Comparison of ENCODE assay signal across 8 cellular contexts in genomic region chr12:56636118-56636674, GRCh38. TPM values are rescaled to one million over a fixed set of nuclear protein-coding genes. Genes with fewer than 3 reads are reported as not detected.
DNase-seq lines count a peak whose midpoint lies in the region; ATAC-seq and TF ChIP-seq lines count a peak whose summit lies in the region.

No MANE protein-coding gene starts in this region.

- 2% methylated on average over 11 of the region's 11 CpGs for WGBS in hepatocyte (ENCODE audit: low lambda C conversion rate, missing lambda C conversion rate)

- peaks cover 33 to 38% of the 10 kb centered on the region in 2 donors for H3K36me3 ChIP-seq in ascending aorta
- no peaks in the 10 kb centered on the region for H3K36me3 ChIP-seq in hepatocyte (replicated peaks; ENCODE audit: insufficient read depth, low read depth)

- H3K9me2 ChIP-seq in hepatocyte (replicated peaks; ENCODE audit: insufficient read depth) = no peaks in the 10 kb centered on the region

- TF ChIP-seq CTCF in GM13976 (IDR thresholded peaks at IDR 0.05; ENCODE audit: borderline replicate concordance, control extremely low read depth, extremely low read depth, insufficient read depth, missing control alignments) (no peak), ascending aorta (IDR thresholded peaks at IDR 0.05) (no peak), hepatocyte (IDR thresholded peaks at IDR 0.05; ENCODE audit: poor library complexity) (no peak)

- peaks cover 3% of the 10 kb centered on the region for H4K20me1 ChIP-seq in hepatocyte (ENCODE audit: insufficient read depth, poor library complexity, severe bottlenecking)

- H2AFZ ChIP-seq in hepatocyte = peak overlapping the region; percentile 2

- peak overlapping the region; percentile 95 for H3K27ac Mint-ChIP-seq in T-helper 17 cell

- H3K4me1 ChIP-seq in ascending aorta = peaks cover 11 to 33% of the 10 kb centered on the region in 2 donors
- H3K4me1 ChIP-seq in hepatocyte (ENCODE audit: insufficient read depth) = peaks cover 35% of the 10 kb centered on the region

- H3K4me3 ChIP-seq in ascending aorta = peak overlapping the region; percentile 78 to 93
- peak overlapping the region; percentile 79 for H3K4me3 ChIP-seq in hepatocyte

- H3K27me3 Mint-ChIP-seq in T-helper 17 cell = no peaks in the 10 kb centered on the region

- peak; percentile 84 for DNase-seq in GM13976 (ENCODE audit: low spot score)
- DNase-seq in NCI-H1436 (lab: John Stamatoyannopoulos, UW) = peak; percentile 75
- DNase-seq in T-helper 17 cell = peak; percentile 46 to 78 (median 68)
- peak; percentile 83 to 93 for DNase-seq in ascending aorta (ENCODE audit: low spot score in 2 of 2)
- peak; percentile 94 for DNase-seq in hepatocyte (ENCODE audit: low spot score)
- peak; percentile 94 for DNase-seq in sciatic nerve (ENCODE audit: low spot score)
- DNase-seq in retina = no peak

- peak overlapping the region; percentile 99 for H3K4me3 Mint-ChIP-seq in T-helper 17 cell

- in situ Hi-C loops in GM13976 (cut with MboI; ENCODE audit: low sequenced_read_pairs, unreplicated experiment) = no loop called here

- H3K4me1 Mint-ChIP-seq in T-helper 17 cell = peaks cover 49% of the 10 kb centered on the region

- no peaks in the 10 kb centered on the region for H3K27me3 ChIP-seq in ascending aorta
- H3K27me3 ChIP-seq in hepatocyte = no peaks in the 10 kb centered on the region

- peak; percentile 50 for ATAC-seq in HG02798 (IDR thresholded peaks at IDR 0.05; ENCODE audit: poor library complexity, unreplicated experiment)
- peak; percentile 78 for ATAC-seq in T-helper 17 cell
- peak; percentile 91 for ATAC-seq in sciatic nerve

- H3K9me3 ChIP-seq in T-helper 17 cell (ENCODE audit: control insufficient read depth, low read length, poor library complexity, severe bottlenecking) (no peaks in the 10 kb centered on the region), ascending aorta (no peaks in the 10 kb centered on the region), hepatocyte (ENCODE audit: low read depth) (no peaks in the 10 kb centered on the region)

- peaks cover 5% of the 10 kb centered on the region for H3K36me3 Mint-ChIP-seq in T-helper 17 cell (ENCODE audit: low read depth)

- peak overlapping the region; percentile 75 for H3K4me2 ChIP-seq in hepatocyte

- H3K79me2 ChIP-seq in hepatocyte = peaks cover 50% of the 10 kb centered on the region

- intact Hi-C loops in ascending aorta (cut with DNase I) (loop anchor here (2.0 to 5.0 kb wide), 4 partner anchors 53 to 451 kb away; partner anchors contain the start of genes NAB2, NACA, PTGES3 and RBMS2), sciatic nerve (cut with DNase I) (no loop called here)

- H3K27ac ChIP-seq in ascending aorta (peak overlapping the region; percentile 82 to 95), hepatocyte (peak overlapping the region; percentile 89)

RNA-seq across cellular contexts. Expression of gene BAZ2A, which starts 6.1 kb away (rescaled TPM):
- total RNA-seq in T-helper 17 cell (100 to 1,000 TPM; 203 to 214 TPM), ascending aorta (118 TPM), hepatocyte (27.9 and 34.5 TPM in 2 replicates), sciatic nerve (148 TPM)
- 33.1 and 42.0 TPM in 2 replicates for polyA plus RNA-seq in hepatocyte

RNA-seq across cellular contexts. Expression of gene ATP5F1B, which starts 9.6 kb away (rescaled TPM):
- total RNA-seq in T-helper 17 cell (100 to 1,000 TPM; 297 to 299 TPM), ascending aorta (197 TPM), hepatocyte (478 and 579 TPM in 2 replicates), sciatic nerve (246 TPM)
- 950 and 953 TPM in 2 replicates for polyA plus RNA-seq in hepatocyte

RNA-seq across cellular contexts. Expression of gene PTGES3, which starts 51.9 kb away (rescaled TPM):
- total RNA-seq in T-helper 17 cell (100 to 1,000 TPM; 124 to 127 TPM), ascending aorta (62.2 TPM), hepatocyte (128 and 142 TPM in 2 replicates), sciatic nerve (157 TPM)
- 154 and 156 TPM in 2 replicates for polyA plus RNA-seq in hepatocyte
